8 cellular contexts compared by ENCODE assay signal in genomic region chrX:42934020-42934701, GRCh38.
A peak's percentile ranks its signal among the peaks of the same experiment; 100 is the strongest.
DNase-seq lines count a peak whose midpoint lies in the region; ATAC-seq lines count a peak whose summit lies in the region.

No MANE protein-coding gene starts in this region.

- H3K9me3 ChIP-seq in CD4-positive, CD25-positive, alpha-beta regulatory T cell (ENCODE audit: control insufficient read depth in 2 of 2, low read length in 2 of 2), result peaks cover 0 to 3% of the 10 kb centered on the region in 2 experiments
- no peaks in the 10 kb centered on the region for H3K9me3 ChIP-seq in right cardiac atrium (ENCODE audit: control insufficient read depth, low read length)

- H3K27me3 Mint-ChIP-seq in CD4-positive, CD25-positive, alpha-beta regulatory T cell, result no peaks in the 10 kb centered on the region
- no peaks in the 10 kb centered on the region for H3K27me3 Mint-ChIP-seq in activated CD4-positive, alpha-beta memory T cell treated with anti-CD3 and anti-CD28 coated beads for 36 hours

- no peaks in the 10 kb centered on the region for H3K27me3 ChIP-seq in CD4-positive, CD25-positive, alpha-beta regulatory T cell (ENCODE audit: control insufficient read depth, insufficient read depth, low read length)
- no peaks in the 10 kb centered on the region for H3K27me3 ChIP-seq in right cardiac atrium (ENCODE audit: control insufficient read depth, insufficient read depth)

- POLR2A ChIA-PET in activated CD4-positive, alpha-beta memory T cell treated with anti-CD3 and anti-CD28 coated beads for 36 hours (lab: Charles Lee), result no interaction called here

- CTCF ChIA-PET in activated CD4-positive, alpha-beta memory T cell treated with anti-CD3 and anti-CD28 coated beads for 36 hours (lab: Charles Lee), result no interaction called here

- peaks cover 8% of the 10 kb centered on the region for H3K36me3 Mint-ChIP-seq in CD4-positive, CD25-positive, alpha-beta regulatory T cell
- H3K36me3 Mint-ChIP-seq in activated CD4-positive, alpha-beta memory T cell treated with anti-CD3 and anti-CD28 coated beads for 36 hours, result peaks cover 6% of the 10 kb centered on the region

- WGBS in right cardiac atrium, result 43% methylated on average over 5 of the region's 5 CpGs

- peak; percentile 52 to 65 for ATAC-seq in CD4-positive, CD25-positive, alpha-beta regulatory T cell (ENCODE audit: low read depth in 2 of 2)
- ATAC-seq in GM19372 (IDR thresholded peaks at IDR 0.05; ENCODE audit: low read depth, unreplicated experiment), result peak; percentile 93
- ATAC-seq in HG03196 (IDR thresholded peaks at IDR 0.05; ENCODE audit: unreplicated experiment), result peak; percentile 96
- ATAC-seq in right cardiac atrium, result no peak

- peak in 1 of 3 donors; percentile 81 for DNase-seq in CD4-positive, CD25-positive, alpha-beta regulatory T cell
- peak; percentile 41 for DNase-seq in activated CD4-positive, alpha-beta memory T cell treated with anti-CD3 and anti-CD28 coated beads for 36 hours
- no peak for DNase-seq in right cardiac atrium
- DNase-seq in CD1c-positive myeloid dendritic cell (ENCODE audit: extremely low spot score), result no peak
- no peak for DNase-seq in COR-L47 (lab: John Stamatoyannopoulos, UW)
- no peak for DNase-seq in HK-2 (ENCODE audit: unreplicated experiment)

- peaks cover 8 to 54% (median 30%) of the 10 kb centered on the region in 4 donors for H3K4me1 Mint-ChIP-seq in CD4-positive, CD25-positive, alpha-beta regulatory T cell
- peaks cover 25% of the 10 kb centered on the region for H3K4me1 Mint-ChIP-seq in activated CD4-positive, alpha-beta memory T cell treated with anti-CD3 and anti-CD28 coated beads for 36 hours (ENCODE audit: low read depth)

- peaks cover 18% of the 10 kb centered on the region for H3K4me1 ChIP-seq in CD4-positive, CD25-positive, alpha-beta regulatory T cell (ENCODE audit: control insufficient read depth, insufficient read depth, low read length, poor library complexity, severe bottlenecking)
- no peaks in the 10 kb centered on the region for H3K4me1 ChIP-seq in right cardiac atrium (ENCODE audit: control insufficient read depth, insufficient read depth, low read length)

- peaks cover 0 to 10% (median 2%) of the 10 kb centered on the region in 7 donors for H3K9me3 Mint-ChIP-seq in CD4-positive, CD25-positive, alpha-beta regulatory T cell
- H3K9me3 Mint-ChIP-seq in activated CD4-positive, alpha-beta memory T cell treated with anti-CD3 and anti-CD28 coated beads for 36 hours, result no peaks in the 10 kb centered on the region

- H3K4me3 Mint-ChIP-seq in CD4-positive, CD25-positive, alpha-beta regulatory T cell, result peak overlapping the region; percentile 46 to 76 (median 60)
- H3K4me3 Mint-ChIP-seq in activated CD4-positive, alpha-beta memory T cell treated with anti-CD3 and anti-CD28 coated beads for 36 hours, result peak overlapping the region; percentile 46

- H3K36me3 ChIP-seq in CD4-positive, CD25-positive, alpha-beta regulatory T cell (ENCODE audit: control insufficient read depth, insufficient read depth, low read length), result no peaks in the 10 kb centered on the region

- H3K27ac Mint-ChIP-seq in CD4-positive, CD25-positive, alpha-beta regulatory T cell, result peak overlapping the region; percentile 89 to 94 (median 92)
- peak overlapping the region; percentile 79 for H3K27ac Mint-ChIP-seq in activated CD4-positive, alpha-beta memory T cell treated with anti-CD3 and anti-CD28 coated beads for 36 hours

- peak overlapping the region; percentile 38 for H3K27ac ChIP-seq in CD4-positive, CD25-positive, alpha-beta regulatory T cell (ENCODE audit: insufficient read depth, low read length, poor library complexity, severe bottlenecking)
- H3K27ac ChIP-seq in right cardiac atrium (ENCODE audit: low read length), result no peak overlapping the region

- intact Hi-C loops in activated CD4-positive, alpha-beta memory T cell treated with anti-CD3 and anti-CD28 coated beads for 36 hours (cut with micrococcal nuclease), result no loop called here
- intact Hi-C loops in right cardiac atrium (cut with DNase I), result no loop called here

- H3K4me3 ChIP-seq in CD4-positive, CD25-positive, alpha-beta regulatory T cell (ENCODE audit: low read depth, low read length), result peak overlapping the region; percentile 35
- H3K4me3 ChIP-seq in right cardiac atrium (ENCODE audit: low read length), result no peak overlapping the region

Comparison
In these comparisons a context has a peak if more than half of its experiments do, and no peak if none do; other contexts are left out.
1. ATAC-seq: peak in CD4-positive, CD25-positive, alpha-beta regulatory T cell (2 of 2), GM19372 (single experiment) and HG03196 (single experiment); none in right cardiac atrium (0 of 2).